ENCODE assay signal across 13 cellular contexts in the genomic region with DNA sequence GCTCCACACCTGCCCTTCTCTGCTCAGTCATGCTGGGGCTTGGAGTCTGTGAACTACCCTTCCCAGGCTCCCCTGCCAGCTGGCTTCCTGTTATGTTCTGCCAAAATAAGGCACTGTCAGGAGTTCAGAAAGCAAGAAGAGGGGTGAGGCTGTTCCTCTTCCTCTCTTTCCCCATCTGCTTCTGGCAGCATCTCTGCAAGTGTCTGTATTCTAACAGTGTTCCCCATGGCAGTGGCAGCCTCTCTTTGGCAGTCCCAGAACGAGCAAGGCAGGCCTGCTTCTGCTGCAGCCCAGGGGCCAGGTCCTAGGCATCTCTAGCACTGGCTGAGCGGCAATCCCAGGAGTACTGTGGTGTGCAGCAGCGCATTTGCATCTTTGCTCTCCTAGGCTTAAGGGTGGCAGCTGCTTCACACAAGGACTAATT.
DNase-seq lines count a peak whose midpoint lies in the region; ATAC-seq and TF ChIP-seq lines count a peak whose summit lies in the region.
"Had no signal": no experiment of that assay in that cellular context is flagged by ENCODE, and none has a peak within 500 bp of the region (broad histone marks: within the 10 kb centered on the region; RNA-seq: fewer than 3 reads in every experiment).

No MANE protein-coding gene starts in this region.

- TF ChIP-seq CTCF in left ventricle myocardium inferior (IDR thresholded peaks at IDR 0.05; ENCODE audit: borderline replicate concordance) (no peak), GM13977 (IDR thresholded peaks at IDR 0.05; ENCODE audit: extremely low read depth, insufficient read depth, missing control alignments) (no peak)

- DNase-seq in Right ventricle myocardium inferior (ENCODE audit: missing footprints) (no peak), left ventricle myocardium inferior (no peak), UCSD-AML1 (lab: John Stamatoyannopoulos, UW; ENCODE audit: unreplicated experiment) (peak; percentile 31), hypothalamus (lab: John Stamatoyannopoulos, UW) (peak in 39 of 51 donors; percentile 2 to 71 (median 35)), aorta (peak in 1 of 2 donors; percentile 52), NCI-H146 (lab: John Stamatoyannopoulos, UW) (no peak), GM13977 (ENCODE audit: low spot score) (no peak), mesenteric fat pad (ENCODE audit: low spot score) (no peak)
- DNase-seq: activated CD4-positive, alpha-beta T cell treated with anti-CD3 and anti-CD28 coated beads, Interleukin-2, amount 10 ng/mL, durations not matched to agents 7 days and 5 days; central memory CD4-positive, alpha-beta T cell; natural killer cell; NCI-H510A had no signal

- H3K27me3 ChIP-seq in left ventricle myocardium inferior (ENCODE audit: low read depth) = no peaks in the 10 kb centered on the region
- H3K27me3 ChIP-seq in aorta (ENCODE audit: control insufficient read depth in 1 of 2, insufficient read depth in 2 of 2, low read length in 1 of 2) = no peaks in the 10 kb centered on the region
- H3K27me3 ChIP-seq: upper lobe of left lung had no signal

- ATAC-seq in Right ventricle myocardium inferior (peak; percentile 71), aorta (ENCODE audit: low FRiP score) (peak; percentile 29)
- ATAC-seq: natural killer cell had no signal

- intact Hi-C loops in Right ventricle myocardium inferior (cut with DNase I) = no loop called here
- intact Hi-C loops in left ventricle myocardium inferior (cut with micrococcal nuclease) = no loop called here
- intact Hi-C loops in aorta (cut with DNase I) = no loop called here

- H3K9me3 ChIP-seq in left ventricle myocardium inferior (replicated peaks) (no peaks in the 10 kb centered on the region), aorta (ENCODE audit: control insufficient read depth, low read length) (no peaks in the 10 kb centered on the region)
- H3K9me3 ChIP-seq: upper lobe of left lung had no signal

- H3K36me3 ChIP-seq in left ventricle myocardium inferior = no peaks in the 10 kb centered on the region
- H3K36me3 ChIP-seq in aorta (ENCODE audit: control insufficient read depth in 1 of 2, insufficient read depth in 2 of 2, low read length in 1 of 2) = no peaks in the 10 kb centered on the region
- H3K36me3 ChIP-seq: upper lobe of left lung had no signal

- no peak overlapping the region for H3K27ac ChIP-seq in left ventricle myocardium inferior (replicated peaks)
- no peak overlapping the region for H3K27ac ChIP-seq in aorta (ENCODE audit: low read depth in 1 of 2, low read length in 2 of 2)
- H3K27ac ChIP-seq: upper lobe of left lung had no signal

- 82 to 88% methylated on average over 3 of the region's 3 CpGs for WGBS in aorta, 2 donors

- H3K4me1 ChIP-seq in left ventricle myocardium inferior = peaks cover 8% of the 10 kb centered on the region
- no peaks in the 10 kb centered on the region for H3K4me1 ChIP-seq in aorta (ENCODE audit: control insufficient read depth in 1 of 2, insufficient read depth in 2 of 2, low read length in 2 of 2)

- in situ Hi-C loops in GM13977 (cut with MboI; ENCODE audit: low pct_unique_long_range_greater_than_20kb, low sequenced_read_pairs, unreplicated experiment) = no loop called here

- H3K4me3 ChIP-seq in left ventricle myocardium inferior (no peak overlapping the region), aorta (ENCODE audit: low read length in 2 of 2) (no peak overlapping the region)
- H3K4me3 ChIP-seq: upper lobe of left lung had no signal

Comparison
In these comparisons a context has a peak if more than half of its experiments do, and no peak if none do; other contexts are left out.
1. DNase-seq: peak in UCSD-AML1 (single experiment) and hypothalamus (39 of 51); none in Right ventricle myocardium inferior (single experiment), left ventricle myocardium inferior (single experiment), NCI-H146 (single experiment), GM13977 (single experiment) and mesenteric fat pad (single experiment).